18 cellular contexts compared by ENCODE assay signal in genomic region chr15:90790057-90790456, GRCh38.
"Had no signal": no experiment of that assay in that cellular context is flagged by ENCODE, and none has a peak within 500 bp of the region (broad histone marks: within the 10 kb centered on the region; RNA-seq: fewer than 3 reads in every experiment).

No MANE protein-coding gene starts in this region.

- H3K9me3 ChIP-seq: sigmoid colon, spleen had no signal

- H3K79me2 ChIP-seq: parathyroid adenoma had no signal

- H3K4me3 ChIP-seq: sigmoid colon, spleen had no signal

- H3K27me3 ChIP-seq: dorsolateral prefrontal cortex, sigmoid colon, spleen had no signal

- H2AFZ ChIP-seq: parathyroid adenoma had no signal

- H3K36me3 ChIP-seq: sigmoid colon had no signal

- H3K27ac ChIP-seq: epithelial cell of prostate, parathyroid adenoma, sigmoid colon, spleen, VCaP had no signal

- H3K9ac ChIP-seq: parathyroid adenoma had no signal

- H3K4me1 ChIP-seq: parathyroid adenoma, sigmoid colon had no signal

- DNase-seq: activated CD4-positive, alpha-beta T cell treated with anti-CD3 and anti-CD28 coated beads, Interleukin-2, amount 50 U/mL, for 4 hours; activated CD4-positive, CD25-positive, alpha-beta regulatory T cell treated with anti-CD3 and anti-CD28 coated beads, Interleukin-2, amount 50 U/mL, for 72 hours; activated naive CD4-positive, alpha-beta T cell; activated naive CD8-positive, alpha-beta T cell treated with anti-CD3 and anti-CD28 coated beads for 36 hours; amniotic stem cell; endodermal cell; foreskin melanocyte; glutamatergic neuron; mesenchymal stem cell; naive thymus-derived CD8-positive, alpha-beta T cell; sigmoid colon; spleen; stimulated activated CD4-positive, alpha-beta T cell treated with anti-CD3 and anti-CD28 coated beads, Interleukin-4, amount 100 ng/mL, for 4 hours; T-helper 2 cell had no signal
